17 cellular contexts compared by ENCODE assay signal in genomic region chr11:18726040-18726439, GRCh38. TPM values are rescaled to one million over a fixed set of nuclear protein-coding genes. Genes with fewer than 3 reads are reported as not detected.
"Had no signal": no experiment of that assay in that cellular context is flagged by ENCODE, and none has a peak within 500 bp of the region (broad histone marks: within the 10 kb centered on the region; RNA-seq: fewer than 3 reads in every experiment).

Gene IGSF22 (minus strand): TSS chr11:18726188. CDS start chr11:18724236, 1,952 bp downstream.

- H3K36me3 ChIP-seq: left lung, tibial nerve, uterus had no signal

- H3K9me3 ChIP-seq: left lung, mucosa of descending colon, tibial nerve, uterus had no signal

- H3K27me3 ChIP-seq: foreskin keratinocyte, tibial nerve, uterus had no signal

- H3K4me3 ChIP-seq: left lung, mucosa of descending colon, tibial nerve, uterus had no signal

- DNase-seq: activated CD4-positive, alpha-beta T cell treated with anti-CD3 and anti-CD28 coated beads, Interleukin-2, amount 50 U/mL, for 1 hour; activated CD8-positive, alpha-beta memory T cell treated with anti-CD3 and anti-CD28 coated beads for 24 hours; activated naive CD8-positive, alpha-beta T cell treated with anti-CD3 and anti-CD28 coated beads, Interleukin-2, amount 10 ng/mL, durations not matched to agents 7 days and 5 days; central memory CD4-positive, alpha-beta T cell; effector CD8-positive, alpha-beta T cell; foreskin keratinocyte; left lung; mammary epithelial cell; mucosa of descending colon; natural killer cell; posterior cingulate gyrus; stimulated activated CD4-positive, alpha-beta T cell treated with anti-CD3 and anti-CD28 coated beads, Interleukin-15, amount 100 ng/mL, for 24 hours; stimulated activated CD4-positive, alpha-beta T cell treated with anti-CD3 and anti-CD28 coated beads, Interleukin-4, amount 100 ng/mL, for 1 hour; stimulated activated naive CD4-positive, alpha-beta T cell; uterus had no signal

- H3K4me1 ChIP-seq: uterus had no signal

- H3K27ac ChIP-seq: foreskin keratinocyte, left lung, tibial nerve, uterus had no signal

RNA-seq across cellular contexts. Expression of gene IGSF22, which starts in this region (rescaled TPM):
- total RNA-seq: subcutaneous adipose tissue had no signal
